Comparison of ENCODE assay signal across 8 cellular contexts in the genomic region with DNA sequence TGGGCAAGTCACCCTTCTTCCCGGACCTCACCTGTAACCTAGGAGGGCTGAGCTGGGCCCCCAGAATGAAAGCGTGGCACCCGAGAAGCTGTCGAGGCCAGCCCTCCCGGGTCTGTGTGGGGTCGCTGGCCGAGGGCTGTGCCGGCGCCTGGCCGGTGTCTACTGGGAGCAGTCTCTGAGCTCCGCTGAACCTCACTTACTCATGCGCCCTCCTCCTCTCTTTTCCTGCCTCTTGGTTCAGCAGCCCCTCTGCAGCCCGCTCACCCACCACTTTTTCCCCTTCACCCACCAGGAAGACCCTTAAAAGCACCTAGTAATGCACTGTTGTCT. TPM values are rescaled to one million over a fixed set of nuclear protein-coding genes. Genes with fewer than 3 reads are reported as not detected.
A peak's percentile ranks its signal among the peaks of the same experiment; 100 is the strongest.
DNase-seq lines count a peak whose midpoint lies in the region; ATAC-seq and TF ChIP-seq lines count a peak whose summit lies in the region.

No MANE protein-coding gene starts in this region.

- H3K9me3 ChIP-seq in right atrium auricular region (no peaks in the 10 kb centered on the region), skeletal muscle satellite cell (replicated peaks; ENCODE audit: low read length) (no peaks in the 10 kb centered on the region)

- H3K9ac ChIP-seq in skeletal muscle satellite cell (ENCODE audit: low read depth, low read length), result peak overlapping the region; percentile 68

- H3K27me3 Mint-ChIP-seq in activated CD4-positive, alpha-beta memory T cell treated with anti-CD3 and anti-CD28 coated beads, Interleukin-2, amount 10 ng/mL, durations not matched to agents 7 days and 5 days, result peaks cover 19% of the 10 kb centered on the region

- H3K4me1 Mint-ChIP-seq in activated CD4-positive, alpha-beta memory T cell treated with anti-CD3 and anti-CD28 coated beads, Interleukin-2, amount 10 ng/mL, durations not matched to agents 7 days and 5 days, result peaks cover 24% of the 10 kb centered on the region

- POLR2A ChIA-PET in activated CD4-positive, alpha-beta memory T cell treated with anti-CD3 and anti-CD28 coated beads, Interleukin-2, amount 10 ng/mL, durations not matched to agents 7 days and 5 days (lab: Charles Lee), result interaction anchor here (0.9 to 1.2 kb wide), 6 partner anchors 12 to 70 kb away, joined by 3 to 8 read pairs (median 4); partner anchors contain the start of genes IREB2 and PSMA4

- CTCF ChIA-PET in activated CD4-positive, alpha-beta memory T cell treated with anti-CD3 and anti-CD28 coated beads, Interleukin-2, amount 10 ng/mL, durations not matched to agents 7 days and 5 days (lab: Charles Lee), result no interaction called here

- peak overlapping the region; percentile 85 for H3K4me3 Mint-ChIP-seq in activated CD4-positive, alpha-beta memory T cell treated with anti-CD3 and anti-CD28 coated beads, Interleukin-2, amount 10 ng/mL, durations not matched to agents 7 days and 5 days

- H3K27me3 ChIP-seq in right atrium auricular region (no peaks in the 10 kb centered on the region), skeletal muscle satellite cell (ENCODE audit: control insufficient read depth, insufficient read depth, low read length) (no peaks in the 10 kb centered on the region)

- peaks cover 0 to 9% of the 10 kb centered on the region in 2 donors for H3K4me1 ChIP-seq in right atrium auricular region
- peaks cover 7% of the 10 kb centered on the region for H3K4me1 ChIP-seq in skeletal muscle satellite cell (ENCODE audit: control insufficient read depth, insufficient read depth, low read length)

- ATAC-seq in GM18873 (IDR thresholded peaks at IDR 0.05; ENCODE audit: low FRiP score, unreplicated experiment) (peak; percentile 2), HG02938 (IDR thresholded peaks at IDR 0.05; ENCODE audit: unreplicated experiment) (peak; percentile 43)

- H3K9me3 Mint-ChIP-seq in activated CD4-positive, alpha-beta memory T cell treated with anti-CD3 and anti-CD28 coated beads, Interleukin-2, amount 10 ng/mL, durations not matched to agents 7 days and 5 days, result no peaks in the 10 kb centered on the region

- H3K4me2 ChIP-seq in skeletal muscle satellite cell (ENCODE audit: low read length), result peak overlapping the region; percentile 89

- H3K4me3 ChIP-seq in right atrium auricular region, result peak overlapping the region; percentile 70 to 86
- H3K4me3 ChIP-seq in skeletal muscle satellite cell (ENCODE audit: low read length), result peak overlapping the region; percentile 89

- no peak overlapping the region for H3K27ac Mint-ChIP-seq in activated CD4-positive, alpha-beta memory T cell treated with anti-CD3 and anti-CD28 coated beads, Interleukin-2, amount 10 ng/mL, durations not matched to agents 7 days and 5 days

- H3K27ac ChIP-seq in right atrium auricular region, result peak overlapping the region; percentile 65 to 75

- no peak for TF ChIP-seq CTCF in right atrium auricular region (IDR thresholded peaks at IDR 0.05)

- no peak for DNase-seq in activated CD4-positive, alpha-beta memory T cell treated with anti-CD3 and anti-CD28 coated beads, Interleukin-2, amount 10 ng/mL, durations not matched to agents 7 days and 5 days
- DNase-seq in right atrium auricular region (ENCODE audit: low spot score) (no peak), GDM1 (lab: John Stamatoyannopoulos, UW) (no peak), NCI-H2029 treated with DMSO at 0.1 percent for 48 hours (lab: John Stamatoyannopoulos, UW) (no peak)
- DNase-seq in activated CD4-positive, CD25-positive, alpha-beta regulatory T cell treated with anti-CD3 and anti-CD28 coated beads, Interleukin-2, amount 50 U/mL, for 72 hours, result no peak

- H3K36me3 Mint-ChIP-seq in activated CD4-positive, alpha-beta memory T cell treated with anti-CD3 and anti-CD28 coated beads, Interleukin-2, amount 10 ng/mL, durations not matched to agents 7 days and 5 days (ENCODE audit: low read depth), result no peaks in the 10 kb centered on the region

- H3K36me3 ChIP-seq in right atrium auricular region (no peaks in the 10 kb centered on the region), skeletal muscle satellite cell (ENCODE audit: insufficient read depth, low read length) (no peaks in the 10 kb centered on the region)

RNA-seq across cellular contexts. Expression of gene HYKK, which starts 0.4 kb away (rescaled TPM):
- 1 to 10 TPM; 2.4 to 2.7 TPM for total RNA-seq in activated CD4-positive, alpha-beta memory T cell treated with anti-CD3 and anti-CD28 coated beads, Interleukin-2, amount 10 ng/mL, durations not matched to agents 7 days and 5 days
- 10 to 100 TPM in 1 of 2 donors, 1 to 10 TPM in 1; 6.1 to 12.5 TPM for total RNA-seq in right atrium auricular region
- total RNA-seq in skeletal muscle satellite cell (2012; rRNA removed), result 2.3 and 3.5 TPM in 2 replicates

RNA-seq across cellular contexts. Expression of gene PSMA4, which starts 32.4 kb away (rescaled TPM):
- 100 to 1,000 TPM; 226 to 235 TPM for total RNA-seq in activated CD4-positive, alpha-beta memory T cell treated with anti-CD3 and anti-CD28 coated beads, Interleukin-2, amount 10 ng/mL, durations not matched to agents 7 days and 5 days
- total RNA-seq in right atrium auricular region, result 10 to 100 TPM; 85.8 to 87.1 TPM
- 322 and 348 TPM in 2 replicates for total RNA-seq in skeletal muscle satellite cell (2012; rRNA removed)

RNA-seq across cellular contexts. Expression of gene CHRNA5, which starts 57.5 kb away (rescaled TPM):
- total RNA-seq in activated CD4-positive, alpha-beta memory T cell treated with anti-CD3 and anti-CD28 coated beads, Interleukin-2, amount 10 ng/mL, durations not matched to agents 7 days and 5 days, result 1 to 10 TPM; 2.1 to 3.1 TPM
- total RNA-seq in right atrium auricular region, result under 1 TPM; 0.22 to 0.59 TPM
- 2.4 and 5.8 TPM in 2 replicates for total RNA-seq in skeletal muscle satellite cell (2012; rRNA removed)
